20 cellular contexts compared by ENCODE assay signal in the genomic region with DNA sequence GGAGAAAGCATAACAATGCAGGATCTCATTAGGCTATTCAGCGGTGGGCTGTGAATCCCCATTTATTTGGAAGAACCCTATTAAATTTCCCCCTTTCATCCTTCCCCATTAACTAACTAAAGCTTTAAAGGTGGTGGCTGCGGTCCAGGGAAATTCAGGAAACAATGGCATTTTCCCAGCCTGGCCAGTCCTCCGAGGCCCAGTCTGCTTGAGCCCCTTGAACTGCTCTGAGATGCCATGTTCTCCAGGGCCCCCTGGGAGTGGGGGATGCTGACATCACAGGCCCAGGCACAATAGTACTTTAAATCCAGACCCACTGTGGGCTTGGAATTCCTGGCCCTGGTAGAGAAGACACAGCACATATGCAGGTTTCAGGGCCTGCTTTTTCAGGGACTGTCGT.
DNase-seq lines count a peak whose midpoint lies in the region; ATAC-seq and TF ChIP-seq lines count a peak whose summit lies in the region.
"Had no signal": no experiment of that assay in that cellular context is flagged by ENCODE, and none has a peak within 500 bp of the region (broad histone marks: within the 10 kb centered on the region; RNA-seq: fewer than 3 reads in every experiment).

No MANE protein-coding gene starts in this region.

- H3K9me3 Mint-ChIP-seq in Caco-2 (ENCODE audit: unreplicated experiment), result no peaks in the 10 kb centered on the region
- H3K9me3 Mint-ChIP-seq in activated CD4-positive, alpha-beta memory T cell treated with anti-CD3 and anti-CD28 coated beads for 36 hours, result no peaks in the 10 kb centered on the region
- H3K9me3 Mint-ChIP-seq: activated CD4-positive, alpha-beta T cell treated with anti-CD3 and anti-CD28 coated beads, Interleukin-2, amount 10 ng/mL, durations not matched to agents 7 days and 5 days had no signal

- CTCF ChIA-PET in Caco-2 (lab: Charles Lee), result interaction anchor here (0.8 kb wide), 1 partner anchor 18 kb away, joined by 3 read pairs; no protein-coding TSS in a partner anchor
- CTCF ChIA-PET in activated CD4-positive, alpha-beta memory T cell treated with anti-CD3 and anti-CD28 coated beads for 36 hours (lab: Charles Lee), result no interaction called here

- no peaks in the 10 kb centered on the region for H3K79me1 ChIP-seq in neuronal stem cell (ENCODE audit: low read depth, low read length)

- peaks cover 14% of the 10 kb centered on the region for H3K4me1 Mint-ChIP-seq in Caco-2 (ENCODE audit: low read depth, unreplicated experiment)
- H3K4me1 Mint-ChIP-seq in activated CD4-positive, alpha-beta memory T cell treated with anti-CD3 and anti-CD28 coated beads for 36 hours (ENCODE audit: low read depth), result no peaks in the 10 kb centered on the region
- H3K4me1 Mint-ChIP-seq: activated CD4-positive, alpha-beta T cell treated with anti-CD3 and anti-CD28 coated beads, Interleukin-2, amount 10 ng/mL, durations not matched to agents 7 days and 5 days had no signal

- no peak overlapping the region for H4K8ac ChIP-seq in neuronal stem cell (ENCODE audit: low read depth, low read length)

- no peak overlapping the region for H2BK120ac ChIP-seq in neuronal stem cell (ENCODE audit: low read depth, low read length)

- no peaks in the 10 kb centered on the region for H3K9me3 ChIP-seq in Caco-2
- peaks cover 8 to 10% of the 10 kb centered on the region in 2 donors for H3K9me3 ChIP-seq in neuronal stem cell (replicated peaks in 1 of 2; ENCODE audit: control insufficient read depth in 2 of 2, insufficient read depth in 1 of 2, low read depth in 1 of 2, low read length in 2 of 2)
- H3K9me3 ChIP-seq: mucosa of descending colon, psoas muscle had no signal

- H3K27me3 Mint-ChIP-seq in Caco-2 (ENCODE audit: insufficient read depth, unreplicated experiment), result no peaks in the 10 kb centered on the region
- H3K27me3 Mint-ChIP-seq in activated CD4-positive, alpha-beta memory T cell treated with anti-CD3 and anti-CD28 coated beads for 36 hours, result no peaks in the 10 kb centered on the region
- H3K27me3 Mint-ChIP-seq: activated CD4-positive, alpha-beta T cell treated with anti-CD3 and anti-CD28 coated beads, Interleukin-2, amount 10 ng/mL, durations not matched to agents 7 days and 5 days had no signal

- POLR2A ChIA-PET in Caco-2 (lab: Charles Lee), result no interaction called here
- POLR2A ChIA-PET in activated CD4-positive, alpha-beta memory T cell treated with anti-CD3 and anti-CD28 coated beads for 36 hours (lab: Charles Lee), result no interaction called here

- DNase-seq in Caco-2 (no peak), NCI-H1092 treated with DMSO at 0.1 percent for 48 hours (lab: John Stamatoyannopoulos, UW) (peak; percentile 84), dermis blood vessel endothelial cell (peak; percentile 18), neuronal stem cell (ENCODE audit: low spot score) (no peak), retina (no peak)
- DNase-seq in activated CD4-positive, alpha-beta T cell treated with anti-CD3 and anti-CD28 coated beads for 48 hours, result no peak
- DNase-seq in activated CD4-positive, alpha-beta memory T cell treated with anti-CD3 and anti-CD28 coated beads for 36 hours, result no peak
- DNase-seq: activated CD4-positive, alpha-beta T cell treated with anti-CD3 and anti-CD28 coated beads, Interleukin-2, amount 10 ng/mL, durations not matched to agents 7 days and 5 days; activated naive CD4-positive, alpha-beta T cell treated with anti-CD3 and anti-CD28 coated beads, Interleukin-2, amount 50 U/mL, for 16 hours; DND-41; IMR-90; kidney; mucosa of descending colon; NCI-H1417 treated with DMSO at 0.1 percent for 48 hours; NCI-H2081 treated with DMSO at 0.1 percent for 48 hours; NCI-H446 treated with DMSO at 0.1 percent for 48 hours; psoas muscle; T-helper 2 cell had no signal

- no peak overlapping the region for H3K23ac ChIP-seq in neuronal stem cell (ENCODE audit: low read depth, low read length, poor library complexity)

- no CpG with 5 or more reads among the region's 4 CpGs for WGBS in neuronal stem cell (ENCODE audit: extremely low coverage in 2 of 2, insufficient read length in 2 of 2, insufficient replicate concordance in 1 of 2), 2 donors

- H3K4me1 ChIP-seq in Caco-2, result peaks cover 36% of the 10 kb centered on the region
- peaks cover 8 to 36% of the 10 kb centered on the region in 2 donors for H3K4me1 ChIP-seq in neuronal stem cell (ENCODE audit: control insufficient read depth in 2 of 2, insufficient read depth in 1 of 2, low read depth in 1 of 2, low read length in 2 of 2)

- ATAC-seq in HG02610 (IDR thresholded peaks at IDR 0.05; ENCODE audit: unreplicated experiment), result no peak
- ATAC-seq: mucosa of descending colon, psoas muscle, SK-N-SH treated with all-trans-retinoic acid at 6 μM for 48 hours had no signal

- H2BK5ac ChIP-seq in neuronal stem cell (ENCODE audit: low read length), result no peak overlapping the region

- peak overlapping the region; percentile 88 for H3K27ac Mint-ChIP-seq in Caco-2 (ENCODE audit: unreplicated experiment)
- H3K27ac Mint-ChIP-seq in activated CD4-positive, alpha-beta memory T cell treated with anti-CD3 and anti-CD28 coated beads for 36 hours, result no peak overlapping the region
- H3K27ac Mint-ChIP-seq: activated CD4-positive, alpha-beta T cell treated with anti-CD3 and anti-CD28 coated beads, Interleukin-2, amount 10 ng/mL, durations not matched to agents 7 days and 5 days had no signal

- H3K18ac ChIP-seq in neuronal stem cell (ENCODE audit: low read length), result no peak overlapping the region

- no peak overlapping the region for H2AK5ac ChIP-seq in neuronal stem cell (ENCODE audit: low read depth, low read length)

- no peak overlapping the region for H4K91ac ChIP-seq in neuronal stem cell (ENCODE audit: low read depth, low read length, poor library complexity)

- peaks cover 7% of the 10 kb centered on the region for H3K36me3 Mint-ChIP-seq in Caco-2 (ENCODE audit: insufficient read depth, unreplicated experiment)
- no peaks in the 10 kb centered on the region for H3K36me3 Mint-ChIP-seq in activated CD4-positive, alpha-beta memory T cell treated with anti-CD3 and anti-CD28 coated beads for 36 hours

- no peak overlapping the region for H3K9ac ChIP-seq in neuronal stem cell (ENCODE audit: low read depth, low read length, poor library complexity)

- H3K4ac ChIP-seq in neuronal stem cell (ENCODE audit: low read length), result no peak overlapping the region

- no peak overlapping the region for H3K4me3 Mint-ChIP-seq in Caco-2 (ENCODE audit: unreplicated experiment)
- no peak overlapping the region for H3K4me3 Mint-ChIP-seq in activated CD4-positive, alpha-beta memory T cell treated with anti-CD3 and anti-CD28 coated beads for 36 hours
- H3K4me3 Mint-ChIP-seq: activated CD4-positive, alpha-beta T cell treated with anti-CD3 and anti-CD28 coated beads, Interleukin-2, amount 10 ng/mL, durations not matched to agents 7 days and 5 days had no signal

- peak overlapping the region; percentile 38 for H3K27ac ChIP-seq in neuronal stem cell (replicated peaks; ENCODE audit: low read length)
- H3K27ac ChIP-seq: psoas muscle had no signal

- H3K4me2 ChIP-seq in neuronal stem cell (ENCODE audit: insufficient read depth, low read length, poor library complexity, severe bottlenecking), result no peak overlapping the region

- no peaks in the 10 kb centered on the region for H3K36me3 ChIP-seq in Caco-2 (ENCODE audit: control insufficient read depth, insufficient read depth, low read length)
- H3K36me3 ChIP-seq in neuronal stem cell (replicated peaks in 1 of 2; ENCODE audit: control insufficient read depth in 2 of 2, insufficient read depth in 2 of 2, low read length in 2 of 2), result no peaks in the 10 kb centered on the region

- H2BK12ac ChIP-seq in neuronal stem cell (ENCODE audit: low read length), result no peak overlapping the region

- H3K27me3 ChIP-seq in Caco-2 (replicated peaks; ENCODE audit: control insufficient read depth, insufficient read depth, low read length) (no peaks in the 10 kb centered on the region), neuronal stem cell (ENCODE audit: control insufficient read depth in 3 of 3, insufficient read depth in 3 of 3, low read depth in 1 of 3, low read length in 3 of 3) (no peaks in the 10 kb centered on the region)

- H3K4me3 ChIP-seq in Caco-2 (ENCODE audit: low read depth, low read length) (no peak overlapping the region), neuronal stem cell (ENCODE audit: low read length in 2 of 2) (no peak overlapping the region)
- H3K4me3 ChIP-seq: mucosa of descending colon, psoas muscle had no signal

- intact Hi-C loops in Caco-2 (cut with micrococcal nuclease; ENCODE audit: unreplicated experiment), result no loop called here
- intact Hi-C loops in activated CD4-positive, alpha-beta memory T cell treated with anti-CD3 and anti-CD28 coated beads for 36 hours (cut with micrococcal nuclease), result no loop called here

- no peak for TF ChIP-seq CTCF in Caco-2 (IDR thresholded peaks at IDR 0.05; ENCODE audit: insufficient read depth in 1 of 2, low read depth in 1 of 2, low read length in 1 of 2, severe bottlenecking in 1 of 2, unreplicated experiment in 1 of 2)

- BruUV-seq in Caco-2 (replicated peaks; lab: Mats Ljungman, UMichigan), result no TSS peak

- H2BK15ac ChIP-seq in neuronal stem cell (ENCODE audit: low read length), result no peak overlapping the region

- H2AFZ ChIP-seq in neuronal stem cell (ENCODE audit: low read length), result no peak overlapping the region

- H3K14ac ChIP-seq in neuronal stem cell (ENCODE audit: low read length), result no peak overlapping the region

Comparison
In these comparisons a context has a peak if more than half of its experiments do, and no peak if none do; other contexts are left out.
1. DNase-seq: peak in NCI-H1092 treated with DMSO at 0.1 percent for 48 hours (single experiment) and dermis blood vessel endothelial cell (single experiment); none in Caco-2 (0 of 2), neuronal stem cell (single experiment), activated CD4-positive, alpha-beta T cell treated with anti-CD3 and anti-CD28 coated beads for 48 hours (single experiment), retina (single experiment) and activated CD4-positive, alpha-beta memory T cell treated with anti-CD3 and anti-CD28 coated beads for 36 hours (single experiment).